ENCODE assay signal across 12 cellular contexts in genomic region chr19:18743281-18743825, GRCh38. TPM values are rescaled to one million over a fixed set of nuclear protein-coding genes. Genes with fewer than 3 reads are reported as not detected.
DNase-seq lines count a peak whose midpoint lies in the region; ATAC-seq lines count a peak whose summit lies in the region.
"Had no signal": no experiment of that assay in that cellular context is flagged by ENCODE, and none has a peak within 500 bp of the region (broad histone marks: within the 10 kb centered on the region; RNA-seq: fewer than 3 reads in every experiment).

No MANE protein-coding gene starts in this region.

- CTCF ChIA-PET in CD4-positive, alpha-beta memory T cell (lab: Charles Lee; ENCODE audit: partially characterized antibody), result no interaction called here

- no peaks in the 10 kb centered on the region for H3K4me1 Mint-ChIP-seq in CD4-positive, alpha-beta memory T cell

- no peak overlapping the region for H3K4me3 Mint-ChIP-seq in CD4-positive, alpha-beta memory T cell

- no peaks in the 10 kb centered on the region for H3K27me3 Mint-ChIP-seq in CD4-positive, alpha-beta memory T cell

- DNase-seq in HuH-7.5 (ENCODE audit: low spot score) (peak; percentile 61), astrocyte of the hippocampus (ENCODE audit: low read depth, low spot score) (peak; percentile 74), right cardiac atrium (peak; percentile 80 to 95 (median 93)), KG1 (lab: John Stamatoyannopoulos, UW) (no peak)
- DNase-seq in CD4-positive, alpha-beta memory T cell, result no peak
- DNase-seq: activated naive CD4-positive, alpha-beta T cell treated with Interleukin-2 at 50 U/mL for 16 hours; NCI-H146 had no signal

- H3K27me3 ChIP-seq in right cardiac atrium (ENCODE audit: control insufficient read depth, insufficient read depth), result no peaks in the 10 kb centered on the region
- no peaks in the 10 kb centered on the region for H3K27me3 ChIP-seq in rectal smooth muscle tissue (ENCODE audit: control insufficient read depth, insufficient read depth, low read length)
- H3K27me3 ChIP-seq in CD4-positive, alpha-beta memory T cell (ENCODE audit: insufficient read depth, low read length), result no peaks in the 10 kb centered on the region

- POLR2A ChIA-PET in CD4-positive, alpha-beta memory T cell (lab: Charles Lee; ENCODE audit: partially characterized antibody), result no interaction called here

- H3K4me1 ChIP-seq in right cardiac atrium (ENCODE audit: control insufficient read depth, insufficient read depth, low read length) (peaks cover 14% of the 10 kb centered on the region), rectal smooth muscle tissue (ENCODE audit: control insufficient read depth, insufficient read depth, low read length) (peaks cover 3% of the 10 kb centered on the region)
- H3K4me1 ChIP-seq in CD4-positive, alpha-beta memory T cell (ENCODE audit: insufficient read depth, low read length), result no peaks in the 10 kb centered on the region

- WGBS in right cardiac atrium, result 36% methylated on average over 29 of the region's 29 CpGs

- H3K27ac ChIP-seq in right cardiac atrium (ENCODE audit: low read length), result no peak overlapping the region
- H3K27ac ChIP-seq in rectal smooth muscle tissue (ENCODE audit: low read depth, low read length), result no peak overlapping the region
- no peak overlapping the region for H3K27ac ChIP-seq in CD4-positive, alpha-beta memory T cell (ENCODE audit: low read depth, low read length)
- H3K27ac ChIP-seq: thoracic aorta had no signal

- no peaks in the 10 kb centered on the region for H3K9me3 Mint-ChIP-seq in CD4-positive, alpha-beta memory T cell

- ATAC-seq in right cardiac atrium (peak; percentile 79 to 85), GM18511 (IDR thresholded peaks at IDR 0.05; ENCODE audit: unreplicated experiment) (no peak), GM21717 (IDR thresholded peaks at IDR 0.05; ENCODE audit: unreplicated experiment) (no peak)

- H3K27ac Mint-ChIP-seq in CD4-positive, alpha-beta memory T cell, result no peak overlapping the region

- no peaks in the 10 kb centered on the region for H3K36me3 ChIP-seq in rectal smooth muscle tissue (ENCODE audit: control insufficient read depth, insufficient read depth, low read length)
- no peaks in the 10 kb centered on the region for H3K36me3 ChIP-seq in CD4-positive, alpha-beta memory T cell (ENCODE audit: insufficient read depth, low read length)
- H3K36me3 ChIP-seq: thoracic aorta had no signal

- H3K9me3 ChIP-seq in right cardiac atrium (ENCODE audit: control insufficient read depth, low read length), result no peaks in the 10 kb centered on the region
- no peaks in the 10 kb centered on the region for H3K9me3 ChIP-seq in CD4-positive, alpha-beta memory T cell (ENCODE audit: control insufficient read depth in 1 of 2, low read length in 2 of 2)
- H3K9me3 ChIP-seq: thoracic aorta had no signal

- intact Hi-C loops in right cardiac atrium (cut with DNase I), result no loop called here
- intact Hi-C loops in CD4-positive, alpha-beta memory T cell (cut with micrococcal nuclease), result no loop called here

- H3K4me3 ChIP-seq in right cardiac atrium (ENCODE audit: low read length), result no peak overlapping the region
- peak overlapping the region; percentile 8 for H3K4me3 ChIP-seq in rectal smooth muscle tissue (ENCODE audit: low read length)
- H3K4me3 ChIP-seq in CD4-positive, alpha-beta memory T cell (ENCODE audit: low read length in 2 of 2), result no peak overlapping the region
- H3K4me3 ChIP-seq: thoracic aorta had no signal

- H3K9ac ChIP-seq in rectal smooth muscle tissue (ENCODE audit: low read length), result no peak overlapping the region

- H3K36me3 Mint-ChIP-seq in CD4-positive, alpha-beta memory T cell, result peaks cover 0 to 1% of the 10 kb centered on the region in 2 donors

RNA-seq across cellular contexts. Expression of gene COMP, which starts 47.8 kb away (rescaled TPM):
- 10 to 100 TPM in 1 of 4 donors, 1 to 10 TPM in 3; 1.5 to 13.7 (median 4.7) TPM for total RNA-seq in right cardiac atrium
- polyA plus RNA-seq in right cardiac atrium, result 2.2 TPM
- total RNA-seq in CD4-positive, alpha-beta memory T cell, result not detected
- polyA plus RNA-seq in CD4-positive, alpha-beta memory T cell, result not detected
- total RNA-seq: HT1080 had no signal

RNA-seq across cellular contexts. Expression of gene CRTC1, which starts 59.9 kb away (rescaled TPM):
- 10 to 100 TPM in 3 of 4 donors, 1 to 10 TPM in 1; 9.2 to 15.1 (median 13.6) TPM for total RNA-seq in right cardiac atrium
- 9.5 TPM for polyA plus RNA-seq in right cardiac atrium
- total RNA-seq in CD4-positive, alpha-beta memory T cell, result 10 to 100 TPM; 19.6 to 20.8 TPM
- 1 to 10 TPM in 1 of 2 donors, not detected in 1; 1.7 TPM for polyA plus RNA-seq in CD4-positive, alpha-beta memory T cell

Comparison
In these comparisons a context has a peak if more than half of its experiments do, and no peak if none do; other contexts are left out.
1. DNase-seq: peak in HuH-7.5 (single experiment), astrocyte of the hippocampus (single experiment) and right cardiac atrium (3 of 3); none in CD4-positive, alpha-beta memory T cell (0 of 5) and KG1 (single experiment).
2. ATAC-seq: peak in right cardiac atrium (2 of 2); none in GM18511 (single experiment) and GM21717 (single experiment).